40 cellular contexts compared by ENCODE assay signal in genomic region chr16:58933186-58933585, GRCh38.
"Had no signal": no experiment of that assay in that cellular context is flagged by ENCODE, and none has a peak within 500 bp of the region (broad histone marks: within the 10 kb centered on the region; RNA-seq: fewer than 3 reads in every experiment).

No MANE protein-coding gene starts in this region.

- H3K27ac ChIP-seq: adrenal gland, ascending aorta, body of pancreas, brain microvascular endothelial cell, breast epithelium, cardiac muscle cell had no signal

- H3K4me1 ChIP-seq: adrenal gland, ascending aorta, body of pancreas, breast epithelium had no signal

- H3K36me3 Mint-ChIP-seq: activated naive CD4-positive, alpha-beta T cell treated with anti-CD3 and anti-CD28 coated beads, Interleukin-2, amount 10 ng/mL, durations not matched to agents 7 days and 5 days; activated naive CD4-positive, alpha-beta T cell treated with anti-CD3 and anti-CD28 coated beads, Interleukin-2, amount 50 U/mL, for 24 hours; activated naive CD4-positive, alpha-beta T cell treated with anti-CD3 and anti-CD28 coated beads, Interleukin-2, amount 50 U/mL, for 72 hours; activated naive CD8-positive, alpha-beta T cell; activated naive CD8-positive, alpha-beta T cell treated with anti-CD3 and anti-CD28 coated beads for 36 hours; activated naive CD8-positive, alpha-beta T cell treated with anti-CD3 and anti-CD28 coated beads, Interleukin-2, amount 10 ng/mL, durations not matched to agents 7 days and 5 days; brain had no signal

- H3K4me3 ChIP-seq: adrenal gland, ascending aorta, body of pancreas, breast epithelium, cardiac muscle cell had no signal

- H3K27me3 Mint-ChIP-seq: activated naive CD4-positive, alpha-beta T cell treated with anti-CD3 and anti-CD28 coated beads, Interleukin-2, amount 10 ng/mL, durations not matched to agents 7 days and 5 days; activated naive CD8-positive, alpha-beta T cell treated with anti-CD3 and anti-CD28 coated beads for 36 hours; activated naive CD8-positive, alpha-beta T cell treated with anti-CD3 and anti-CD28 coated beads, Interleukin-2, amount 10 ng/mL, durations not matched to agents 7 days and 5 days; activated naive CD8-positive, alpha-beta T cell treated with anti-CD3 and anti-CD28 coated beads, Interleukin-2, amount 50 U/mL, for 24 hours; activated T-cell treated with anti-CD3 and anti-CD28 coated beads, Interleukin-2, amount 50 U/mL, for 24 hours; central memory CD8-positive, alpha-beta T cell had no signal

- DNase-seq: activated effector memory CD4-positive, alpha-beta T cell treated with anti-CD3 and anti-CD28 coated beads, Interleukin-2, amount 50 U/mL, for 16 hours; activated effector memory CD4-positive, alpha-beta T cell treated with Interleukin-2 at 50 U/mL for 16 hours; activated gamma-delta T cell; activated gamma-delta T cell treated with Interleukin-2 at 50 U/mL for 16 hours; activated naive CD4-positive, alpha-beta T cell; activated naive CD4-positive, alpha-beta T cell treated with anti-CD3 and anti-CD28 coated beads for 36 hours; activated naive CD4-positive, alpha-beta T cell treated with anti-CD3 and anti-CD28 coated beads, Interleukin-2, amount 10 ng/mL, durations not matched to agents 7 days and 5 days; activated naive CD4-positive, alpha-beta T cell treated with anti-CD3 and anti-CD28 coated beads, Interleukin-2, amount 50 U/mL, for 16 hours; activated naive CD4-positive, alpha-beta T cell treated with Interleukin-2 at 50 U/mL for 16 hours; activated naive CD8-positive, alpha-beta T cell treated with anti-CD3 and anti-CD28 coated beads for 36 hours; activated naive CD8-positive, alpha-beta T cell treated with anti-CD3 and anti-CD28 coated beads, Interleukin-2, amount 10 ng/mL, durations not matched to agents 7 days and 5 days; activated naive CD8-positive, alpha-beta T cell treated with anti-CD3 and anti-CD28 coated beads, Interleukin-2, amount 50 U/mL, for 24 hours; activated T-cell treated with anti-CD3 and anti-CD28 coated beads, Interleukin-2, amount 50 U/mL, for 1 hour; activated T-cell treated with anti-CD3 and anti-CD28 coated beads, Interleukin-2, amount 50 U/mL, for 24 hours; activated T-cell treated with anti-CD3 and anti-CD28 coated beads, Interleukin-2, amount 50 U/mL, for 4 hours; activated T-cell treated with anti-CD3 and anti-CD28 coated beads, Interleukin-2, amount 50 U/mL, for 48 hours; activated T-cell treated with anti-CD3 and anti-CD28 coated beads, Interleukin-2, amount 50 U/mL, for 72 hours; adrenal gland; amniotic stem cell; amygdala; anterior cingulate cortex; aorta; body of pancreas; brain microvascular endothelial cell; caudate nucleus; central memory CD4-positive, alpha-beta T cell; cerebellar nuclear complex had no signal

- H3K4me1 Mint-ChIP-seq: activated naive CD4-positive, alpha-beta T cell treated with anti-CD3 and anti-CD28 coated beads, Interleukin-2, amount 10 ng/mL, durations not matched to agents 7 days and 5 days; activated naive CD4-positive, alpha-beta T cell treated with anti-CD3 and anti-CD28 coated beads, Interleukin-2, amount 50 U/mL, for 24 hours; activated naive CD8-positive, alpha-beta T cell treated with anti-CD3 and anti-CD28 coated beads for 36 hours; activated naive CD8-positive, alpha-beta T cell treated with anti-CD3 and anti-CD28 coated beads, Interleukin-2, amount 10 ng/mL, durations not matched to agents 7 days and 5 days; activated naive CD8-positive, alpha-beta T cell treated with anti-CD3 and anti-CD28 coated beads, Interleukin-2, amount 50 U/mL, for 24 hours; activated T-helper 17 cell treated with anti-CD3 and anti-CD28 coated beads, Interleukin-2, amount 50 U/mL, for 72 hours; central memory CD8-positive, alpha-beta T cell had no signal

- H3K9me3 Mint-ChIP-seq: activated naive CD4-positive, alpha-beta T cell treated with anti-CD3 and anti-CD28 coated beads, Interleukin-2, amount 50 U/mL, for 24 hours; activated naive CD4-positive, alpha-beta T cell treated with anti-CD3 and anti-CD28 coated beads, Interleukin-2, amount 50 U/mL, for 72 hours; activated T-cell treated with anti-CD3 and anti-CD28 coated beads, Interleukin-2, amount 50 U/mL, for 24 hours; activated T-helper 1 cell treated with anti-CD3 and anti-CD28 coated beads, Interleukin-12 subunit alpha, Interleukin-12 subunit beta, Interleukin-2, Interleukin-4 antibody, amounts not matched to agents 30 ng/mL and 10 ng/mL and 1 ng/mL, durations not matched to agents 14 hours and 24 hours and 36 hours; activated T-helper 2 cell treated with anti-CD3 and anti-CD28 coated beads, Interferon-gamma antibody, Interleukin-2, Interleukin-4, amounts not matched to agents 10 μg/mL and 5 μg/mL and 100 μg/mL, durations not matched to agents 14 hours and 24 hours and 36 hours had no signal

- FAIRE-seq: astrocyte, bronchial epithelial cell had no signal

- H3K27ac Mint-ChIP-seq: activated naive CD4-positive, alpha-beta T cell treated with anti-CD3 and anti-CD28 coated beads for 36 hours; activated naive CD4-positive, alpha-beta T cell treated with anti-CD3 and anti-CD28 coated beads, Interleukin-2, amount 10 ng/mL, durations not matched to agents 7 days and 5 days; activated naive CD4-positive, alpha-beta T cell treated with anti-CD3 and anti-CD28 coated beads, Interleukin-2, amount 50 U/mL, for 24 hours; activated naive CD4-positive, alpha-beta T cell treated with anti-CD3 and anti-CD28 coated beads, Interleukin-2, amount 50 U/mL, for 72 hours; activated naive CD8-positive, alpha-beta T cell; activated naive CD8-positive, alpha-beta T cell treated with anti-CD3 and anti-CD28 coated beads for 36 hours; activated naive CD8-positive, alpha-beta T cell treated with anti-CD3 and anti-CD28 coated beads, Interleukin-2, amount 10 ng/mL, durations not matched to agents 7 days and 5 days; activated naive CD8-positive, alpha-beta T cell treated with anti-CD3 and anti-CD28 coated beads, Interleukin-2, amount 50 U/mL, for 24 hours; activated T-cell treated with anti-CD3 and anti-CD28 coated beads, Interleukin-2, amount 50 U/mL, for 24 hours; activated T-cell treated with anti-CD3 and anti-CD28 coated beads, Interleukin-2, amount 50 U/mL, for 72 hours; activated T-helper 1 cell treated with anti-CD3 and anti-CD28 coated beads, Interleukin-12 subunit alpha, Interleukin-12 subunit beta, Interleukin-2, Interleukin-4 antibody, amounts not matched to agents 30 ng/mL and 10 ng/mL and 1 ng/mL, durations not matched to agents 14 hours and 24 hours and 36 hours; activated T-helper 17 cell treated with anti-CD3 and anti-CD28 coated beads, Interleukin-2, amount 50 U/mL, for 72 hours; activated T-helper 2 cell treated with anti-CD3 and anti-CD28 coated beads, Interferon-gamma antibody, Interleukin-2, Interleukin-4, amounts not matched to agents 10 μg/mL and 5 μg/mL and 100 μg/mL, durations not matched to agents 14 hours and 24 hours and 36 hours; brain had no signal

- H3K36me3 ChIP-seq: adrenal gland, ascending aorta, brain microvascular endothelial cell, breast epithelium, cardiac muscle cell had no signal

- ATAC-seq: activated naive CD4-positive, alpha-beta T cell treated with anti-CD3 and anti-CD28 coated beads, Interleukin-2, amount 50 U/mL, for 72 hours; activated naive CD8-positive, alpha-beta T cell treated with anti-CD3 and anti-CD28 coated beads, Interleukin-2, amount 50 U/mL, for 24 hours; activated T-cell treated with anti-CD3 and anti-CD28 coated beads, Interleukin-2, amount 50 U/mL, for 4 hours; activated T-cell treated with anti-CD3 and anti-CD28 coated beads, Interleukin-2, amount 50 U/mL, for 72 hours; activated T-helper 17 cell treated with anti-CD3 and anti-CD28 coated beads, Interleukin-2, amount 50 U/mL, for 72 hours; body of pancreas had no signal

- H3K4me3 Mint-ChIP-seq: activated naive CD4-positive, alpha-beta T cell treated with anti-CD3 and anti-CD28 coated beads for 36 hours; activated naive CD4-positive, alpha-beta T cell treated with anti-CD3 and anti-CD28 coated beads, Interleukin-2, amount 10 ng/mL, durations not matched to agents 7 days and 5 days; activated naive CD4-positive, alpha-beta T cell treated with anti-CD3 and anti-CD28 coated beads, Interleukin-2, amount 50 U/mL, for 24 hours; activated naive CD8-positive, alpha-beta T cell; activated naive CD8-positive, alpha-beta T cell treated with anti-CD3 and anti-CD28 coated beads for 36 hours; activated naive CD8-positive, alpha-beta T cell treated with anti-CD3 and anti-CD28 coated beads, Interleukin-2, amount 10 ng/mL, durations not matched to agents 7 days and 5 days; activated naive CD8-positive, alpha-beta T cell treated with anti-CD3 and anti-CD28 coated beads, Interleukin-2, amount 50 U/mL, for 24 hours; activated T-cell treated with anti-CD3 and anti-CD28 coated beads, Interleukin-2, amount 50 U/mL, for 24 hours; activated T-cell treated with anti-CD3 and anti-CD28 coated beads, Interleukin-2, amount 50 U/mL, for 4 hours; activated T-cell treated with anti-CD3 and anti-CD28 coated beads, Interleukin-2, amount 50 U/mL, for 72 hours; activated T-helper 1 cell treated with anti-CD3 and anti-CD28 coated beads, Interleukin-12 subunit alpha, Interleukin-12 subunit beta, Interleukin-2, Interleukin-4 antibody, amounts not matched to agents 30 ng/mL and 10 ng/mL and 1 ng/mL, durations not matched to agents 14 hours and 24 hours and 36 hours; activated T-helper 17 cell treated with anti-CD3 and anti-CD28 coated beads, Interleukin-2, amount 50 U/mL, for 72 hours; brain; central memory CD8-positive, alpha-beta T cell had no signal

- H3K9me3 ChIP-seq: adrenal gland, ascending aorta, body of pancreas had no signal

- H3K27me3 ChIP-seq: adrenal gland, ascending aorta, body of pancreas, brain microvascular endothelial cell, breast epithelium, cardiac muscle cell had no signal
